Comparison of ENCODE assay signal across 8 cellular contexts in the genomic region with DNA sequence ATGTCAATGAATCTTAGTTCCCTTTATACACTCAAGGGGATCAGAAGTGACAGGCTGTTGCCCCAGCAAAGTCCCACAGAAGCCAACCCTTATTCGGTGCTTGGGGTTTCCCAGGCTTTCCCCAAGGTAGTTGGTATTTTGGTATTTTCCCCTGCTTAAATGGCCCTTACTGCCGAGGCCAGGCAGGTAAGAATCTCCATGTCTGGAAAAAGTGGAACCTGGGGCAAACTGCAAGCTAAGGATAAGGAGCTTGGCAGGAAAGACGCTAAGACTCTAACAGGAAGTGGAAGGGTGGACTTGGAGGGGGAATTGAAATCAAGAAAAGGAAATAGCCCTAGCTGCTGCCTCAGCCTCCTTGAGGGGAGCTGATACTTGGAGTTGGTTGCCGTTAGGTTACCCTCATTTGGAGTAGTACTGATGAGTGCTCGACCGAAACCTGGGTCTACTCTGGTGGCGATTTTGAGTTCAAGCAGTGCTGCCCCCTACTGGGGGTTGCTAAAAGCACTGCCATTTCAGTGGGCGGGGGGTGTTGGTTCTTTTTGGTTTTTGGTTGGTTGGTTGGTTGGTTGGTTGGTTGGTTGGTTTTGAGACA. TPM values are rescaled to one million over a fixed set of nuclear protein-coding genes. Genes with fewer than 3 reads are reported as not detected.
DNase-seq lines count a peak whose midpoint lies in the region; ATAC-seq, FAIRE-seq and TF ChIP-seq lines count a peak whose summit lies in the region.

No MANE protein-coding gene starts in this region.

- no peaks in the 10 kb centered on the region for H3K9me3 ChIP-seq in H1 (ENCODE audit: insufficient read depth in 2 of 2, low read depth in 1 of 2, low read length in 1 of 2)
- H3K9me3 ChIP-seq in trophoblast cell (ENCODE audit: insufficient read depth, low read depth, low read length), result no peaks in the 10 kb centered on the region

- no peak overlapping the region for H2BK12ac ChIP-seq in H1 (ENCODE audit: low read depth, low read length)
- no peak overlapping the region for H2BK12ac ChIP-seq in trophoblast cell (ENCODE audit: low read length)

- no peak overlapping the region for H2BK5ac ChIP-seq in H1 (ENCODE audit: low read depth, low read length)
- H2BK5ac ChIP-seq in trophoblast cell (ENCODE audit: low read depth, low read length, poor library complexity), result no peak overlapping the region

- no peak for TF ChIP-seq EP300 in H1 (IDR thresholded peaks at IDR 0.05; ENCODE audit: borderline replicate concordance in 1 of 2, low read depth in 2 of 2, low read length in 2 of 2)

- H3K36me3 ChIP-seq in GM06990 (ENCODE audit: control insufficient read depth, insufficient read depth, low read length) (peaks cover 22% of the 10 kb centered on the region), H1 (ENCODE audit: control insufficient read depth in 2 of 4, insufficient read depth in 4 of 4, low read length in 3 of 4) (peaks cover 13 to 36% (median 27%) of the 10 kb centered on the region in 4 experiments; a peak in 7 of 8 replicates), trophoblast cell (ENCODE audit: control insufficient read depth in 1 of 2, insufficient read depth in 2 of 2, low read length in 2 of 2) (peaks cover 26 to 35% of the 10 kb centered on the region in 2 experiments)

- H3K23me2 ChIP-seq in H1 (ENCODE audit: low read depth, low read length), result no peaks in the 10 kb centered on the region

- H4K91ac ChIP-seq in H1 (replicated peaks; ENCODE audit: insufficient read length, low read length) (no peak overlapping the region), trophoblast cell (ENCODE audit: low read depth, low read length) (no peak overlapping the region)

- H4K20me1 ChIP-seq in H1 (replicated peaks in 1 of 2; ENCODE audit: control insufficient read depth in 1 of 2, insufficient read depth in 2 of 2, low read length in 2 of 2), result peaks cover 0 to 2% of the 10 kb centered on the region in 2 experiments

- FAIRE-seq in H1 (lab: Jason Lieb, UNC), result peak; percentile 19

- WGBS in H1 (ENCODE audit: extremely low coverage in 1 of 2, insufficient coverage in 1 of 2, insufficient read length in 1 of 2, insufficient replicate concordance in 2 of 2, low coverage in 1 of 2, low lambda C conversion rate in 2 of 2, missing lambda C conversion rate in 1 of 2), 2 experiments, result 64% methylated on average over 8 of the region's 8 CpGs; no CpG with 5 or more reads in 1 of the 2 experiments
- WGBS in trophoblast cell (ENCODE audit: extremely low coverage, insufficient coverage, insufficient read length), result no CpG with 5 or more reads among the region's 8 CpGs

- no peak overlapping the region for H2BK20ac ChIP-seq in H1 (ENCODE audit: low read length)

- no peak overlapping the region for H4K12ac ChIP-seq in trophoblast cell (ENCODE audit: low read depth, low read length)

- no peak overlapping the region for H3K27ac ChIP-seq in H1 (ENCODE audit: low read depth, low read length)
- peak overlapping the region; percentile 23 for H3K27ac ChIP-seq in trophoblast cell (ENCODE audit: low read depth, low read length)

- no peak overlapping the region for H4K5ac ChIP-seq in H1 (ENCODE audit: insufficient read length, low read depth, low read length)

- H2AFZ ChIP-seq in H1 (ENCODE audit: low read length) (no peak overlapping the region), trophoblast cell (ENCODE audit: insufficient read depth, low read length, poor library complexity) (no peak overlapping the region)

- no peak overlapping the region for H2BK120ac ChIP-seq in H1 (replicated peaks; ENCODE audit: low read depth, low read length)
- H2BK120ac ChIP-seq in trophoblast cell (ENCODE audit: insufficient read depth, low read length, poor library complexity), result no peak overlapping the region

- peak; percentile 51 to 60 for TF ChIP-seq RAD21 in H1 (IDR thresholded peaks at IDR 0.05 in 1 of 2, conservative IDR thresholded peaks at IDR 0.05 in 1 of 2; ENCODE audit: low read depth in 2 of 2, low read length in 2 of 2)

- TF ChIP-seq CTCF in GM06990 (IDR thresholded peaks at IDR 0.05; ENCODE audit: insufficient read depth, low read length, poor library complexity, severe bottlenecking), result peak; percentile 76
- TF ChIP-seq CTCF in H1 (IDR thresholded peaks at IDR 0.05; ENCODE audit: control extremely low read depth in 1 of 3, insufficient read depth in 1 of 3, low read depth in 1 of 3, low read length in 3 of 3), result peak in 2 of 3 experiments; percentile 76; a peak in 3 of 4 replicates

- no peak for TF ChIP-seq POLR2A in H1 (IDR thresholded peaks at IDR 0.05; ENCODE audit: control extremely low read depth in 1 of 2, low read depth in 2 of 2, low read length in 2 of 2)

- H3K4ac ChIP-seq in H1 (replicated peaks; ENCODE audit: insufficient read length, low read depth, low read length) (no peak overlapping the region), trophoblast cell (ENCODE audit: low read depth, low read length) (no peak overlapping the region)

- no peaks in the 10 kb centered on the region for H3K79me2 ChIP-seq in H1 (ENCODE audit: control insufficient read depth in 1 of 2, insufficient read depth in 2 of 2, low read length in 2 of 2)
- no peaks in the 10 kb centered on the region for H3K79me2 ChIP-seq in trophoblast cell (ENCODE audit: control insufficient read depth, insufficient read depth, low read length, poor library complexity)

- DNase-seq in GM06990 (ENCODE audit: extremely low read depth, insufficient read length) (peak; percentile 54), Kasumi-1 (lab: John Stamatoyannopoulos, UW) (peak; percentile 51 to 62), H1 (ENCODE audit: low read depth in 1 of 2, low spot score in 2 of 2) (peak in 1 of 2 experiments; percentile 94), trophoblast cell (peak; percentile 82 to 83), occipital lobe (lab: John Stamatoyannopoulos, UW) (no peak), hepatic stellate cell (ENCODE audit: low spot score) (no peak)
- DNase-seq in activated CD4-positive, alpha-beta T cell treated with anti-CD3 and anti-CD28 coated beads, Interleukin-2, amount 50 U/mL, for 4 hours, result peak; percentile 56 to 57

- H3K27me3 ChIP-seq in GM06990 (replicated peaks; ENCODE audit: control insufficient read depth, insufficient read depth, low read length), result no peaks in the 10 kb centered on the region
- no peaks in the 10 kb centered on the region for H3K27me3 ChIP-seq in H1 (replicated peaks in 1 of 4; ENCODE audit: control insufficient read depth in 3 of 4, extremely low read depth in 1 of 4, insufficient read depth in 3 of 4, low read length in 3 of 4)
- H3K27me3 ChIP-seq in trophoblast cell (ENCODE audit: insufficient read depth, low read length), result no peaks in the 10 kb centered on the region

- no peak overlapping the region for H3K18ac ChIP-seq in H1 (ENCODE audit: extremely low read depth, low read length)
- no peak overlapping the region for H3K18ac ChIP-seq in trophoblast cell (ENCODE audit: low read length)

- peak; percentile 83 for ATAC-seq in GM21717 (IDR thresholded peaks at IDR 0.05; ENCODE audit: unreplicated experiment)

- H2AK5ac ChIP-seq in H1 (ENCODE audit: low read depth, low read length), result no peak overlapping the region
- H2AK5ac ChIP-seq in trophoblast cell (ENCODE audit: low read length), result no peak overlapping the region

- H3K9ac ChIP-seq in H1 (replicated peaks in 1 of 4; ENCODE audit: extremely low read depth in 1 of 4, low read depth in 3 of 4, low read length in 3 of 4) (no peak overlapping the region), trophoblast cell (ENCODE audit: low read length) (no peak overlapping the region)

- CTCF ChIA-PET in H1 (lab: Charles Lee; ENCODE audit: partially characterized antibody), result interaction anchor here (0.6 to 9.0 kb wide), 22 partner anchors 9 to 471 kb away, joined by 3 to 81 read pairs (median 4); a partner anchor contains a TSS

- H3K4me1 ChIP-seq in H1 (replicated peaks in 1 of 4; ENCODE audit: control insufficient read depth in 3 of 4, insufficient read depth in 4 of 4, low read length in 3 of 4) (peaks cover 3 to 21% (median 15%) of the 10 kb centered on the region in 4 experiments), trophoblast cell (ENCODE audit: control insufficient read depth in 1 of 2, insufficient read depth in 2 of 2, low read length in 2 of 2) (peaks cover 24 to 37% of the 10 kb centered on the region in 2 experiments)

- no peak overlapping the region for H2BK15ac ChIP-seq in H1 (ENCODE audit: low read length)

- H3K4me2 ChIP-seq in H1 (ENCODE audit: insufficient read depth in 1 of 2, low read depth in 2 of 2, low read length in 2 of 2) (no peak overlapping the region), trophoblast cell (ENCODE audit: low read length) (no peak overlapping the region)

- no peaks in the 10 kb centered on the region for H3K79me1 ChIP-seq in H1 (ENCODE audit: low read depth, low read length)
- H3K79me1 ChIP-seq in trophoblast cell (ENCODE audit: low read length), result peaks cover 11% of the 10 kb centered on the region

- H3K23ac ChIP-seq in H1 (ENCODE audit: insufficient read length), result no peak overlapping the region
- no peak overlapping the region for H3K23ac ChIP-seq in trophoblast cell (ENCODE audit: low read length)

- POLR2A ChIA-PET in H1 (lab: Charles Lee; ENCODE audit: partially characterized antibody), result interaction anchor here (1.3 to 2.8 kb wide), 4 partner anchors 9 to 40 kb away, joined by 3 to 12 read pairs (median 6); a partner anchor contains a TSS

- H4K8ac ChIP-seq in H1 (ENCODE audit: extremely low read depth, insufficient read depth, low read length) (no peak overlapping the region), trophoblast cell (ENCODE audit: low read depth, low read length) (no peak overlapping the region)

- no peak overlapping the region for H3K4me3 ChIP-seq in GM06990 (replicated peaks; ENCODE audit: low read depth, low read length)
- no peak overlapping the region for H3K4me3 ChIP-seq in H1 (ENCODE audit: extremely low read depth in 1 of 4, insufficient read depth in 2 of 4, low read depth in 3 of 4, low read length in 4 of 4)
- H3K4me3 ChIP-seq in trophoblast cell (ENCODE audit: low read depth, low read length), result no peak overlapping the region

- no peak overlapping the region for H3K56ac ChIP-seq in H1 (replicated peaks; ENCODE audit: insufficient read length, low read depth, low read length)

- no peak overlapping the region for H3K14ac ChIP-seq in H1 (ENCODE audit: insufficient read length)
- H3K14ac ChIP-seq in trophoblast cell (ENCODE audit: low read length), result no peak overlapping the region

RNA-seq across cellular contexts. Expression of a gene that starts 3.3 kb away (rescaled TPM):
- total RNA-seq in H1 (2021; fragmentation: NEBNext Ultra II Directional; extraction: Animal tissue kit (Norgen Biotek cat#: 25700)), result 0.32 and 0.63 TPM in 2 replicates
- 0.49 and 0.59 TPM in 2 replicates for polyA plus RNA-seq in H1 (2011; rRNA removed)
- 0.36 TPM for polyA plus RNA-seq in H1 (2011; cell fraction: cytosol; rRNA removed)
- 0.70 TPM for polyA plus RNA-seq in H1 (2011; cell fraction: nucleus; rRNA removed)
- polyA plus RNA-seq in H1 (2012, experiment 1 of 2), result 0.28 to 0.38 TPM (median 0.29 TPM) in 3 of 4 replicates, not detected in the other
- polyA plus RNA-seq in H1 (2012, experiment 2 of 2), result 0.22 TPM
- polyA plus RNA-seq in H1 (2013, experiment 1 of 2), result 0.20 TPM
- polyA plus RNA-seq in H1 (2013, experiment 2 of 2), result 0.24 TPM
- polyA minus RNA-seq in H1 (2011; rRNA and poly(A)+ RNA removed), result 0.22 and 0.54 TPM in 2 replicates
- polyA minus RNA-seq in H1 (2011; cell fraction: cytosol; rRNA and poly(A)+ RNA removed), result not detected
- polyA minus RNA-seq in H1 (2011; cell fraction: nucleus; rRNA and poly(A)+ RNA removed), result 0.60 TPM
- polyA plus RNA-seq in trophoblast cell (2013), result 0.23 and 0.40 TPM in 2 replicates
- not detected for total RNA-seq in occipital lobe

RNA-seq across cellular contexts. Expression of a gene that starts 12.5 kb away (rescaled TPM):
- 119 and 125 TPM in 2 replicates for total RNA-seq in H1 (2021; fragmentation: NEBNext Ultra II Directional; extraction: Animal tissue kit (Norgen Biotek cat#: 25700))
- polyA plus RNA-seq in H1 (2011; rRNA removed), result 119 and 192 TPM in 2 replicates
- polyA plus RNA-seq in H1 (2011; cell fraction: cytosol; rRNA removed), result 160 TPM
- 186 TPM for polyA plus RNA-seq in H1 (2011; cell fraction: nucleus; rRNA removed)
- 134 to 150 TPM (median 145 TPM) in 4 replicates for polyA plus RNA-seq in H1 (2012, experiment 1 of 2)
- polyA plus RNA-seq in H1 (2012, experiment 2 of 2), result 97.6 TPM
- 53.4 TPM for polyA plus RNA-seq in H1 (2013, experiment 1 of 2)
- polyA plus RNA-seq in H1 (2013, experiment 2 of 2), result 54.8 TPM
- 67.0 and 74.5 TPM in 2 replicates for polyA minus RNA-seq in H1 (2011; rRNA and poly(A)+ RNA removed)
- polyA minus RNA-seq in H1 (2011; cell fraction: cytosol; rRNA and poly(A)+ RNA removed), result 57.8 TPM
- 29.8 TPM for polyA minus RNA-seq in H1 (2011; cell fraction: nucleus; rRNA and poly(A)+ RNA removed)
- 66.7 and 67.0 TPM in 2 replicates for polyA plus RNA-seq in trophoblast cell (2013)
- total RNA-seq in occipital lobe, result 105 TPM

RNA-seq across cellular contexts. Expression of a gene that starts 12.8 kb away (rescaled TPM):
- 43.9 and 44.4 TPM in 2 replicates for total RNA-seq in H1 (2021; fragmentation: NEBNext Ultra II Directional; extraction: Animal tissue kit (Norgen Biotek cat#: 25700))
- 65.4 and 83.4 TPM in 2 replicates for polyA plus RNA-seq in H1 (2011; rRNA removed)
- 61.9 TPM for polyA plus RNA-seq in H1 (2011; cell fraction: cytosol; rRNA removed)
- 67.0 TPM for polyA plus RNA-seq in H1 (2011; cell fraction: nucleus; rRNA removed)
- 53.5 to 61.6 TPM (median 57.9 TPM) in 4 replicates for polyA plus RNA-seq in H1 (2012, experiment 1 of 2)
- polyA plus RNA-seq in H1 (2012, experiment 2 of 2), result 48.8 TPM
- 55.6 TPM for polyA plus RNA-seq in H1 (2013, experiment 1 of 2)
- 58.0 TPM for polyA plus RNA-seq in H1 (2013, experiment 2 of 2)
- 15.9 and 16.8 TPM in 2 replicates for polyA minus RNA-seq in H1 (2011; rRNA and poly(A)+ RNA removed)
- polyA minus RNA-seq in H1 (2011; cell fraction: cytosol; rRNA and poly(A)+ RNA removed), result 5.7 TPM
- polyA minus RNA-seq in H1 (2011; cell fraction: nucleus; rRNA and poly(A)+ RNA removed), result 13.5 TPM
- 62.6 and 65.9 TPM in 2 replicates for polyA plus RNA-seq in trophoblast cell (2013)
- total RNA-seq in occipital lobe, result 18.2 TPM

RNA-seq across cellular contexts. Expression of a gene that starts 34.8 kb away (rescaled TPM):
- 22.1 and 24.5 TPM in 2 replicates for total RNA-seq in H1 (2021; fragmentation: NEBNext Ultra II Directional; extraction: Animal tissue kit (Norgen Biotek cat#: 25700))
- 36.8 and 43.6 TPM in 2 replicates for polyA plus RNA-seq in H1 (2011; rRNA removed)
- 23.4 TPM for polyA plus RNA-seq in H1 (2011; cell fraction: cytosol; rRNA removed)
- 42.4 TPM for polyA plus RNA-seq in H1 (2011; cell fraction: nucleus; rRNA removed)
- polyA plus RNA-seq in H1 (2012, experiment 1 of 2), result 24.9 to 38.2 TPM (median 34.3 TPM) in 4 replicates
- polyA plus RNA-seq in H1 (2012, experiment 2 of 2), result 42.7 TPM
- 36.6 TPM for polyA plus RNA-seq in H1 (2013, experiment 1 of 2)
- polyA plus RNA-seq in H1 (2013, experiment 2 of 2), result 40.2 TPM
- polyA minus RNA-seq in H1 (2011; rRNA and poly(A)+ RNA removed), result 37.0 and 45.4 TPM in 2 replicates
- 12.4 TPM for polyA minus RNA-seq in H1 (2011; cell fraction: cytosol; rRNA and poly(A)+ RNA removed)
- 11.7 TPM for polyA minus RNA-seq in H1 (2011; cell fraction: nucleus; rRNA and poly(A)+ RNA removed)
- 192 and 203 TPM in 2 replicates for polyA plus RNA-seq in trophoblast cell (2013)
- total RNA-seq in occipital lobe, result 16.2 TPM

RNA-seq across cellular contexts. Expression of a gene that starts 40.5 kb away (rescaled TPM):
- total RNA-seq in H1 (2021; fragmentation: NEBNext Ultra II Directional; extraction: Animal tissue kit (Norgen Biotek cat#: 25700)), result 195 and 198 TPM in 2 replicates
- 118 and 174 TPM in 2 replicates for polyA plus RNA-seq in H1 (2011; rRNA removed)
- polyA plus RNA-seq in H1 (2011; cell fraction: cytosol; rRNA removed), result 202 TPM
- polyA plus RNA-seq in H1 (2011; cell fraction: nucleus; rRNA removed), result 121 TPM
- 163 to 209 TPM (median 175 TPM) in 4 replicates for polyA plus RNA-seq in H1 (2012, experiment 1 of 2)
- 73.5 TPM for polyA plus RNA-seq in H1 (2012, experiment 2 of 2)
- polyA plus RNA-seq in H1 (2013, experiment 1 of 2), result 319 TPM
- polyA plus RNA-seq in H1 (2013, experiment 2 of 2), result 309 TPM
- polyA minus RNA-seq in H1 (2011; rRNA and poly(A)+ RNA removed), result 112 and 155 TPM in 2 replicates
- 105 TPM for polyA minus RNA-seq in H1 (2011; cell fraction: cytosol; rRNA and poly(A)+ RNA removed)
- 117 TPM for polyA minus RNA-seq in H1 (2011; cell fraction: nucleus; rRNA and poly(A)+ RNA removed)
- 573 and 598 TPM in 2 replicates for polyA plus RNA-seq in trophoblast cell (2013)
- total RNA-seq in occipital lobe, result 110 TPM

Comparison
In these comparisons a context has a peak if more than half of its experiments do, and no peak if none do; other contexts are left out.
1. DNase-seq: peak in GM06990 (single experiment), Kasumi-1 (2 of 2), activated CD4-positive, alpha-beta T cell treated with anti-CD3 and anti-CD28 coated beads, Interleukin-2, amount 50 U/mL, for 4 hours (2 of 2) and trophoblast cell (2 of 2); none in occipital lobe (single experiment) and hepatic stellate cell (single experiment).